11 cellular contexts compared by ENCODE assay signal in genomic region chr10:76282122-76283030, GRCh38.
DNase-seq lines count a peak whose midpoint lies in the region; ATAC-seq and TF ChIP-seq lines count a peak whose summit lies in the region.
"Had no signal": no experiment of that assay in that cellular context is flagged by ENCODE, and none has a peak within 500 bp of the region (broad histone marks: within the 10 kb centered on the region; RNA-seq: fewer than 3 reads in every experiment).

No MANE protein-coding gene starts in this region.

- no peaks in the 10 kb centered on the region for H3K79me2 ChIP-seq in Loucy (ENCODE audit: insufficient read depth, low read length)

- DNase-seq in A172 (ENCODE audit: low spot score) (peak; percentile 72), SK-N-DZ (ENCODE audit: low spot score) (peak; percentile 91), left kidney (ENCODE audit: low read depth, low spot score) (peak; percentile 97), DMS114 treated with DMSO at 0.1 percent for 48 hours (lab: John Stamatoyannopoulos, UW; ENCODE audit: unreplicated experiment) (no peak), NCI-H226 (no peak)
- no peak for DNase-seq in stimulated activated effector memory CD8-positive, alpha-beta T cell treated with anti-CD3 and anti-CD28 coated beads, Interleukin-12 subunit alpha, Interleukin-12 subunit beta, amount 100 ng/mL, for 72 hours (ENCODE audit: low spot score in 2 of 2)
- DNase-seq: MG63, mucosa of descending colon, trophoblast cell had no signal

- H3K4me1 ChIP-seq in Loucy (ENCODE audit: insufficient read depth, low read length, poor library complexity, severe bottlenecking), result peaks cover 3% of the 10 kb centered on the region

- H3K36me3 ChIP-seq in Loucy (ENCODE audit: insufficient read depth, low read length), result no peaks in the 10 kb centered on the region
- H3K36me3 ChIP-seq: MG63 had no signal

- H3K9ac ChIP-seq in Loucy (ENCODE audit: low read depth, low read length, poor library complexity, severe bottlenecking), result no peak overlapping the region

- H3K4me3 Mint-ChIP-seq in stimulated activated effector memory CD8-positive, alpha-beta T cell treated with anti-CD3 and anti-CD28 coated beads, Interleukin-12 subunit alpha, Interleukin-12 subunit beta, amount 100 ng/mL, for 72 hours, result no peak overlapping the region

- H3K4me2 ChIP-seq in Loucy (ENCODE audit: low read depth, low read length, poor library complexity, severe bottlenecking), result peak overlapping the region; percentile 4

- H3K9me3 ChIP-seq in Loucy (ENCODE audit: insufficient read depth, low read depth, low read length), result no peaks in the 10 kb centered on the region
- H3K9me3 ChIP-seq: MG63, mucosa of descending colon had no signal

- no peak for TF ChIP-seq CTCF in Loucy (conservative IDR thresholded peaks at IDR 0.05; ENCODE audit: low read length)

- no peak overlapping the region for H2AFZ ChIP-seq in Loucy (ENCODE audit: low read length)

- no peaks in the 10 kb centered on the region for H3K9me2 ChIP-seq in Loucy (replicated peaks; ENCODE audit: low read depth, low read length)

- no peaks in the 10 kb centered on the region for H3K4me1 Mint-ChIP-seq in stimulated activated effector memory CD8-positive, alpha-beta T cell treated with anti-CD3 and anti-CD28 coated beads, Interleukin-12 subunit alpha, Interleukin-12 subunit beta, amount 100 ng/mL, for 72 hours

- H3K36me3 Mint-ChIP-seq in stimulated activated effector memory CD8-positive, alpha-beta T cell treated with anti-CD3 and anti-CD28 coated beads, Interleukin-12 subunit alpha, Interleukin-12 subunit beta, amount 100 ng/mL, for 72 hours, result no peaks in the 10 kb centered on the region

- peaks cover 14% of the 10 kb centered on the region for H3K9me3 Mint-ChIP-seq in stimulated activated effector memory CD8-positive, alpha-beta T cell treated with anti-CD3 and anti-CD28 coated beads, Interleukin-12 subunit alpha, Interleukin-12 subunit beta, amount 100 ng/mL, for 72 hours

- no peaks in the 10 kb centered on the region for H4K20me1 ChIP-seq in Loucy (ENCODE audit: insufficient read depth, low read length, poor library complexity, severe bottlenecking)

- H3K27me3 ChIP-seq in Loucy (ENCODE audit: insufficient read depth, low read length, poor library complexity, severe bottlenecking), result no peaks in the 10 kb centered on the region
- H3K27me3 ChIP-seq: MG63 had no signal

- no peak overlapping the region for H3K4me3 ChIP-seq in Loucy (ENCODE audit: low read length, poor library complexity, severe bottlenecking)
- H3K4me3 ChIP-seq: MG63, mucosa of descending colon had no signal

- no peak for ATAC-seq in stimulated activated effector memory CD8-positive, alpha-beta T cell treated with anti-CD3 and anti-CD28 coated beads, Interleukin-12 subunit alpha, Interleukin-12 subunit beta, amount 100 ng/mL, for 72 hours
- no peak for ATAC-seq in HG03457 (IDR thresholded peaks at IDR 0.05; ENCODE audit: unreplicated experiment)
- ATAC-seq: mucosa of descending colon had no signal

- no peaks in the 10 kb centered on the region for H3F3A ChIP-seq in Loucy (ENCODE audit: low read depth)

- H3K27ac Mint-ChIP-seq in stimulated activated effector memory CD8-positive, alpha-beta T cell treated with anti-CD3 and anti-CD28 coated beads, Interleukin-12 subunit alpha, Interleukin-12 subunit beta, amount 100 ng/mL, for 72 hours, result no peak overlapping the region

Comparison
In these comparisons a context has a peak if more than half of its experiments do, and no peak if none do; other contexts are left out.
1. DNase-seq: peak in A172 (single experiment), SK-N-DZ (single experiment) and left kidney (single experiment); none in DMS114 treated with DMSO at 0.1 percent for 48 hours (single experiment), NCI-H226 (single experiment) and stimulated activated effector memory CD8-positive, alpha-beta T cell treated with anti-CD3 and anti-CD28 coated beads, Interleukin-12 subunit alpha, Interleukin-12 subunit beta, amount 100 ng/mL, for 72 hours (0 of 2).